Comparison of ENCODE assay signal across 27 cellular contexts in genomic region chr2:182740681-182741080, GRCh38.
"Had no signal": no experiment of that assay in that cellular context is flagged by ENCODE, and none has a peak within 500 bp of the region (broad histone marks: within the 10 kb centered on the region; RNA-seq: fewer than 3 reads in every experiment).

No MANE protein-coding gene starts in this region.

- H3K9me3 Mint-ChIP-seq: activated T-cell treated with anti-CD3 and anti-CD28 coated beads, Interleukin-2, amount 50 U/mL, for 24 hours; effector memory CD8-positive, alpha-beta T cell; nephron; stimulated activated effector memory CD8-positive, alpha-beta T cell treated with anti-CD3 and anti-CD28 coated beads, Interleukin-12 subunit alpha, Interleukin-12 subunit beta, amount 100 ng/mL, for 72 hours; type B pancreatic cell had no signal

- H3K27ac Mint-ChIP-seq: activated naive CD4-positive, alpha-beta T cell treated with anti-CD3 and anti-CD28 coated beads, Interleukin-2, amount 50 U/mL, for 72 hours; activated T-cell treated with anti-CD3 and anti-CD28 coated beads, Interleukin-2, amount 50 U/mL, for 24 hours; effector memory CD8-positive, alpha-beta T cell; nephron; progenitor cell of endocrine pancreas; stimulated activated effector memory CD8-positive, alpha-beta T cell treated with anti-CD3 and anti-CD28 coated beads, Interleukin-12 subunit alpha, Interleukin-12 subunit beta, amount 100 ng/mL, for 72 hours; stimulated activated naive CD8-positive, alpha-beta T cell treated with anti-CD3 and anti-CD28 coated beads, Interleukin-15, Interleukin-2, amounts not matched to agents 100 ng/mL and 50 ng/mL, for 24 hours; type B pancreatic cell had no signal

- H3K9me3 ChIP-seq: adrenal gland, gastrocnemius medialis, mucosa of descending colon had no signal

- H3K4me1 Mint-ChIP-seq: nephron; stimulated activated effector memory CD8-positive, alpha-beta T cell treated with anti-CD3 and anti-CD28 coated beads, Interleukin-12 subunit alpha, Interleukin-12 subunit beta, amount 100 ng/mL, for 72 hours had no signal

- ATAC-seq: effector memory CD8-positive, alpha-beta T cell; gastrocnemius medialis; left ventricle myocardium superior; mucosa of descending colon; sciatic nerve; stimulated activated effector memory CD8-positive, alpha-beta T cell treated with anti-CD3 and anti-CD28 coated beads, Interleukin-12 subunit alpha, Interleukin-12 subunit beta, amount 100 ng/mL, for 72 hours had no signal

- H3K27me3 ChIP-seq: adrenal gland, brain microvascular endothelial cell, gastrocnemius medialis had no signal

- H3K4me1 ChIP-seq: adrenal gland, gastrocnemius medialis had no signal

- H3K27me3 Mint-ChIP-seq: activated T-cell treated with anti-CD3 and anti-CD28 coated beads, Interleukin-2, amount 50 U/mL, for 24 hours; effector memory CD8-positive, alpha-beta T cell; progenitor cell of endocrine pancreas; stimulated activated naive CD8-positive, alpha-beta T cell treated with anti-CD3 and anti-CD28 coated beads, Interleukin-15, Interleukin-2, amounts not matched to agents 100 ng/mL and 50 ng/mL, for 24 hours; type B pancreatic cell had no signal

- H3K27ac ChIP-seq: adrenal gland, brain microvascular endothelial cell, gastrocnemius medialis, skin epidermis, VCaP had no signal

- H3K4me3 Mint-ChIP-seq: activated T-cell treated with anti-CD3 and anti-CD28 coated beads, Interleukin-2, amount 50 U/mL, for 24 hours; effector memory CD8-positive, alpha-beta T cell; nephron; stimulated activated effector memory CD8-positive, alpha-beta T cell treated with anti-CD3 and anti-CD28 coated beads, Interleukin-12 subunit alpha, Interleukin-12 subunit beta, amount 100 ng/mL, for 72 hours; stimulated activated naive CD8-positive, alpha-beta T cell treated with anti-CD3 and anti-CD28 coated beads, Interleukin-15, Interleukin-2, amounts not matched to agents 100 ng/mL and 50 ng/mL, for 24 hours; type B pancreatic cell had no signal

- DNase-seq: activated CD4-positive, alpha-beta T cell treated with anti-CD3 and anti-CD28 coated beads for 4 hours; activated CD4-positive, alpha-beta T cell treated with anti-CD3 and anti-CD28 coated beads, Interleukin-2, amount 50 U/mL, for 48 hours; activated CD8-positive, alpha-beta memory T cell treated with anti-CD3 and anti-CD28 coated beads, Interleukin-2, amount 50 U/mL, for 48 hours; activated gamma-delta T cell treated with Interleukin-2 at 50 U/mL for 16 hours; activated T-cell treated with anti-CD3 and anti-CD28 coated beads, Interleukin-2, amount 50 U/mL, for 24 hours; adrenal gland; aorta; brain microvascular endothelial cell; cortex of kidney; effector memory CD8-positive, alpha-beta T cell; erythroblast; gastrocnemius medialis; glutamatergic neuron; islet precursor cell; left ventricle myocardium superior; mucosa of descending colon; stimulated activated CD4-positive, alpha-beta T cell treated with anti-CD3 and anti-CD28 coated beads, Interleukin-12 subunit alpha, Interleukin-12 subunit beta, amount 100 ng/mL, for 4 hours; stimulated activated CD4-positive, alpha-beta T cell treated with anti-CD3 and anti-CD28 coated beads, Interleukin-4, amount 100 ng/mL, for 24 hours had no signal

- H3K4me3 ChIP-seq: adrenal gland, gastrocnemius medialis, mucosa of descending colon, skin epidermis had no signal
